ENCODE assay signal across 8 cellular contexts in the genomic region with DNA sequence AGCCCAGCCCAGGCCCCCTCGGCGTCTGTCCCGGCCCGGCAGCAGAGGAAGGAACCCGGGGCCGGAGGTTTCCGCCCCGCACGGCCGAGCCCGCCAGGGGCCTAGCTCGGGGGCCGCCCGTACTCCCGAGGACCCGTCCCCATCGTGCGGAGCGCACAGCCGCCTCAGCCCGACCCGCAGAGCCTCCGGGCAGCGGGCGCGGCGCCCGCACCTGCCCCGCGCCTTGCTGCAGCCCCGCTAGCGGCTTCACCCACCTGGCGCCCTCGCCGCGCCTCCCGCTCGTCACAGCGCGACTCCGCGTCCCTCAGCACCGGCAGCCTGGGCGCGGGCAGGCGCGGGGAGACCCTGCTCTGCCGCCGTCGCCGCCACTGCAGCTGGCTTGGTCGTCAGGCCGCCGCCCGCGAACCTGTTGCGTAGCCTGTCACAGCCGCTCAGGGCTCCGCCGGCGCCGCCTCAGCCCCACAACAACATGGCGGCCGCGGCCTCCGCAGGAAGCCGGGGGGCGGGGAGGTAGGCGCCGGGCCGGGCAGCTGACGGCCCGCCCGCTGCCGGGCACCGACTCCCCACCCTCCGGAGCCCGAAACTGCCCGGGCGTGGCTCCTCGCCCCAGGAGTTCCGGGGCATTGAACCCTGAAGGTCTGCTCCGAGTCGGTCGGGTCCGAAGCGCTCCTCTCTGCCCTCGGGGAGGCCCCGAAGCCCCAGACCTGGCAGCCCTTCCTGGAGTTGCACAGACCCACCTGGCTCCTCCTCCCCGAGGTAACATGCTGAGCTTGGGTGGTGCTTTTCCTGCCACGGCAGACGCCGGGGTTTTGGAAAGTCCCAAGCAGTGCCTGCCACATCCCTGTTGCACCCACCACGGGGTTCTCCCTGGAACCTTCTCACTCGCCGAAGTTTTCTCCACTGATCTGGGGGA. TPM values are rescaled to one million over a fixed set of nuclear protein-coding genes. Genes with fewer than 3 reads are reported as not detected.
A peak's percentile ranks its signal among the peaks of the same experiment; 100 is the strongest.
DNase-seq lines count a peak whose midpoint lies in the region; ATAC-seq, FAIRE-seq and TF ChIP-seq lines count a peak whose summit lies in the region.

A gene (minus strand): TSS at position 487 of the 913 bp plus-strand sequence. CDS start 32,454 bp downstream, outside the sequence.

- no peaks in the 10 kb centered on the region for H3K9me3 ChIP-seq in astrocyte (ENCODE audit: insufficient read depth, low read depth, low read length)

- peak within 1 kb of the TSS; percentile 84 for H3K4me3 ChIP-seq in astrocyte (ENCODE audit: insufficient read depth, low read depth, low read length)

- no peaks in the 10 kb centered on the region for H3K27me3 ChIP-seq in astrocyte (ENCODE audit: insufficient read depth, low read length)

- peak within 1 kb of the TSS; percentile 95 for H2AFZ ChIP-seq in astrocyte (ENCODE audit: low read depth, low read length)

- H3K79me2 ChIP-seq in astrocyte (ENCODE audit: insufficient read depth, low read length) = peaks cover 31% of the 10 kb centered on the region

- peak; percentile 50 for ATAC-seq in GM18499 (IDR thresholded peaks at IDR 0.05; ENCODE audit: insufficient read depth, unreplicated experiment)
- peak; percentile 86 for ATAC-seq in HG02678 (IDR thresholded peaks at IDR 0.05; ENCODE audit: unreplicated experiment)

- H3K36me3 ChIP-seq in astrocyte (ENCODE audit: insufficient read depth, low read length) = no peaks in the 10 kb centered on the region

- peaks cover 12% of the 10 kb centered on the region for H4K20me1 ChIP-seq in astrocyte (ENCODE audit: insufficient read depth, low read length)

- peaks cover 3% of the 10 kb centered on the region for H3K27me3 Mint-ChIP-seq in astrocyte (ENCODE audit: low read depth, unreplicated experiment)

- DNase-seq in NCI-H1105 treated with DMSO at 0.1 percent for 48 hours (lab: John Stamatoyannopoulos, UW) (peak; percentile 67), T-helper 9 cell (peak; percentile 69), astrocyte (ENCODE audit: low read depth) (peak; percentile 37), hepatic stellate cell (ENCODE audit: low spot score) (peak; percentile 80), retina (peak; percentile 91), OCI-M2 (lab: John Stamatoyannopoulos, UW; ENCODE audit: unreplicated experiment) (no peak)

- peak within 1 kb of the TSS; percentile 90 for H3K4me3 Mint-ChIP-seq in astrocyte (ENCODE audit: unreplicated experiment)

- H3K9ac ChIP-seq in astrocyte (ENCODE audit: low read length) = peak within 1 kb of the TSS; percentile 87

- peaks cover 3% of the 10 kb centered on the region for H3K9me3 Mint-ChIP-seq in astrocyte (ENCODE audit: unreplicated experiment)

- H3K36me3 Mint-ChIP-seq in astrocyte (ENCODE audit: low read depth, unreplicated experiment) = peaks cover 3% of the 10 kb centered on the region

- TF ChIP-seq CTCF in astrocyte (IDR thresholded peaks at IDR 0.05; ENCODE audit: insufficient read depth, low read depth, low read length) = no peak

- peak within 1 kb of the TSS; percentile 59 for H3K27ac ChIP-seq in astrocyte (ENCODE audit: low read depth, low read length)

- H3K4me1 ChIP-seq in astrocyte (ENCODE audit: insufficient read depth, low read length) = peaks cover 7% of the 10 kb centered on the region

- no peak for FAIRE-seq in astrocyte (lab: Jason Lieb, UNC)

- peak within 1 kb of the TSS; percentile 94 for H3K4me2 ChIP-seq in astrocyte (ENCODE audit: low read length)

- peaks cover 14% of the 10 kb centered on the region for H3K4me1 Mint-ChIP-seq in astrocyte (ENCODE audit: low read depth, unreplicated experiment)

- peak within 1 kb of the TSS; percentile 86 for H3K27ac Mint-ChIP-seq in astrocyte (ENCODE audit: unreplicated experiment)

RNA-seq across cellular contexts. Expression of the gene that starts here (rescaled TPM):
- 23.8 TPM in 2 replicates for total RNA-seq in astrocyte
